In genomic region chr14:39827901-39828655, GRCh38 we compare ENCODE assay signal across 13 cellular contexts.
A peak's percentile ranks its signal among the peaks of the same experiment; 100 is the strongest.
DNase-seq lines count a peak whose midpoint lies in the region; ATAC-seq and TF ChIP-seq lines count a peak whose summit lies in the region.
"Had no signal": no experiment of that assay in that cellular context is flagged by ENCODE, and none has a peak within 500 bp of the region (broad histone marks: within the 10 kb centered on the region; RNA-seq: fewer than 3 reads in every experiment).

No MANE protein-coding gene starts in this region.

- TF ChIP-seq POLR2A in vagina (IDR thresholded peaks at IDR 0.05) = no peak

- H3K9me3 ChIP-seq in vagina = no peaks in the 10 kb centered on the region
- H3K9me3 ChIP-seq: right atrium auricular region had no signal

- no peaks in the 10 kb centered on the region for H3K4me1 ChIP-seq in vagina
- H3K4me1 ChIP-seq: right atrium auricular region had no signal

- ATAC-seq in GM18858 (IDR thresholded peaks at IDR 0.05; ENCODE audit: unreplicated experiment) = peak; percentile 97
- peak; percentile 95 for ATAC-seq in GM21381 (IDR thresholded peaks at IDR 0.05; ENCODE audit: unreplicated experiment)
- ATAC-seq in HG02973 (IDR thresholded peaks at IDR 0.05; ENCODE audit: unreplicated experiment) = peak; percentile 97
- ATAC-seq in HG03575 (IDR thresholded peaks at IDR 0.05; ENCODE audit: extremely low read depth, insufficient number of reproducible peaks, low FRiP score, unreplicated experiment) = peak; percentile 99
- ATAC-seq: HepG2, Right ventricle myocardium inferior had no signal

- DNase-seq in AG08396 (ENCODE audit: low spot score) = no peak
- no peak for DNase-seq in vagina (ENCODE audit: extremely low spot score in 2 of 2)
- DNase-seq in NCI-H1105 treated with DMSO at 0.1 percent for 48 hours (lab: John Stamatoyannopoulos, UW) = no peak
- DNase-seq in cerebellum (ENCODE audit: low spot score) = no peak
- DNase-seq: activated T-cell treated with anti-CD3 and anti-CD28 coated beads, Interleukin-2, amount 50 U/mL, for 72 hours; NCI-H226 had no signal

- intact Hi-C loops in vagina (cut with DNase I) = no loop called here

- no peaks in the 10 kb centered on the region for H3K27me3 ChIP-seq in vagina
- H3K27me3 ChIP-seq: right atrium auricular region had no signal

- H3K4me3 ChIP-seq in vagina = no peak overlapping the region
- H3K4me3 ChIP-seq: right atrium auricular region had no signal

- no peak for TF ChIP-seq CTCF in vagina (IDR thresholded peaks at IDR 0.05)

- no peak overlapping the region for H3K27ac ChIP-seq in vagina
- H3K27ac ChIP-seq: right atrium auricular region had no signal

- H3K36me3 ChIP-seq in vagina = no peaks in the 10 kb centered on the region
- H3K36me3 ChIP-seq: right atrium auricular region had no signal
